ENCODE assay signal across 8 cellular contexts in genomic region chr3:177195941-177196472, GRCh38. TPM values are rescaled to one million over a fixed set of nuclear protein-coding genes. Genes with fewer than 3 reads are reported as not detected.
DNase-seq lines count a peak whose midpoint lies in the region; ATAC-seq, FAIRE-seq and TF ChIP-seq lines count a peak whose summit lies in the region.

No MANE protein-coding gene starts in this region.

- no peak for TF ChIP-seq POLR2A in NB4 (IDR thresholded peaks at IDR 0.05; ENCODE audit: extremely low read depth, insufficient read length)

- H3K4me1 Mint-ChIP-seq in astrocyte (ENCODE audit: low read depth, unreplicated experiment): peaks cover 25% of the 10 kb centered on the region

- H3K4me3 ChIP-seq in NB4 (ENCODE audit: low read depth, low read length) (peak overlapping the region; percentile 99), astrocyte (ENCODE audit: insufficient read depth, low read depth, low read length) (peak overlapping the region; percentile 92), subcutaneous abdominal adipose tissue (ENCODE audit: low read depth in 1 of 5, low read length in 5 of 5) (peak overlapping the region; percentile 77 to 98 (median 89))

- H2AFZ ChIP-seq in astrocyte (ENCODE audit: low read depth, low read length): no peak overlapping the region

- H3K27me3 ChIP-seq in astrocyte (ENCODE audit: insufficient read depth, low read length) (no peaks in the 10 kb centered on the region), layer of hippocampus (ENCODE audit: control insufficient read depth, insufficient read depth, low read length) (no peaks in the 10 kb centered on the region), subcutaneous abdominal adipose tissue (ENCODE audit: control insufficient read depth in 5 of 5, insufficient read depth in 4 of 5, low read length in 5 of 5) (no peaks in the 10 kb centered on the region)

- TF ChIP-seq CTCF in NB4 (IDR thresholded peaks at IDR 0.05; ENCODE audit: low read depth, low read length) (no peak), astrocyte (IDR thresholded peaks at IDR 0.05; ENCODE audit: insufficient read depth, low read depth, low read length) (no peak)

- peaks cover 3% of the 10 kb centered on the region for H3K36me3 Mint-ChIP-seq in astrocyte (ENCODE audit: low read depth, unreplicated experiment)

- H3K27ac Mint-ChIP-seq in astrocyte (ENCODE audit: unreplicated experiment): peak overlapping the region; percentile 97

- ATAC-seq in GM19035 (IDR thresholded peaks at IDR 0.05; ENCODE audit: unreplicated experiment): no peak
- ATAC-seq in GM21515 (IDR thresholded peaks at IDR 0.05; ENCODE audit: unreplicated experiment): no peak

- peaks cover 39% of the 10 kb centered on the region for H4K20me1 ChIP-seq in astrocyte (ENCODE audit: insufficient read depth, low read length)

- H3K79me2 ChIP-seq in astrocyte (ENCODE audit: insufficient read depth, low read length): peaks cover 58% of the 10 kb centered on the region

- peak overlapping the region; percentile 98 for H3K9ac ChIP-seq in astrocyte (ENCODE audit: low read length)
- H3K9ac ChIP-seq in subcutaneous abdominal adipose tissue (ENCODE audit: low read length in 5 of 5): peak overlapping the region; percentile 2 to 94 (median 78)

- peak overlapping the region; percentile 95 for H3K4me2 ChIP-seq in astrocyte (ENCODE audit: low read length)

- FAIRE-seq in astrocyte (lab: Jason Lieb, UNC): no peak

- H3K4me1 ChIP-seq in astrocyte (ENCODE audit: insufficient read depth, low read length) (peaks cover 28% of the 10 kb centered on the region), subcutaneous abdominal adipose tissue (ENCODE audit: control insufficient read depth in 5 of 5, insufficient read depth in 5 of 5, low read length in 5 of 5) (peaks cover 2 to 41% (median 35%) of the 10 kb centered on the region in 5 donors)

- no peaks in the 10 kb centered on the region for H3K27me3 Mint-ChIP-seq in astrocyte (ENCODE audit: low read depth, unreplicated experiment)

- H3K9me3 Mint-ChIP-seq in astrocyte (ENCODE audit: unreplicated experiment): peaks cover 2% of the 10 kb centered on the region

- peak; percentile 27 for DNase-seq in NCI-H748 (lab: John Stamatoyannopoulos, UW; ENCODE audit: unreplicated experiment)
- DNase-seq in NCI-H748 treated with DMSO at 0.1 percent for 48 hours (lab: John Stamatoyannopoulos, UW): no peak
- peak; percentile 69 for DNase-seq in NB4 (ENCODE audit: low read depth)
- DNase-seq in astrocyte (ENCODE audit: low read depth): no peak

- H3K36me3 ChIP-seq in astrocyte (ENCODE audit: insufficient read depth, low read length) (no peaks in the 10 kb centered on the region), subcutaneous abdominal adipose tissue (ENCODE audit: control insufficient read depth in 5 of 5, insufficient read depth in 5 of 5, low read length in 5 of 5) (no peaks in the 10 kb centered on the region)

- H3K4me3 Mint-ChIP-seq in astrocyte (ENCODE audit: unreplicated experiment): peak overlapping the region; percentile 98

- no peaks in the 10 kb centered on the region for H3K9me3 ChIP-seq in astrocyte (ENCODE audit: insufficient read depth, low read depth, low read length)
- no peaks in the 10 kb centered on the region for H3K9me3 ChIP-seq in subcutaneous abdominal adipose tissue (ENCODE audit: control insufficient read depth in 5 of 5, low read length in 5 of 5)

- H3K27ac ChIP-seq in astrocyte (ENCODE audit: low read depth, low read length): peak overlapping the region; percentile 95
- H3K27ac ChIP-seq in layer of hippocampus (ENCODE audit: low read depth, low read length): peak overlapping the region; percentile 90
- peak overlapping the region; percentile 99 for H3K27ac ChIP-seq in subcutaneous abdominal adipose tissue (ENCODE audit: low read depth, low read length)

RNA-seq across cellular contexts. Expression of gene TBL1XR1, which starts 1.3 kb away (rescaled TPM):
- 138 and 140 TPM in 2 replicates for total RNA-seq in astrocyte

Comparison
In these comparisons a context has a peak if more than half of its experiments do, and no peak if none do; other contexts are left out.
1. DNase-seq: peak in NCI-H748 (single experiment) and NB4 (single experiment); none in NCI-H748 treated with DMSO at 0.1 percent for 48 hours (single experiment) and astrocyte (single experiment).
2. Peak in every context shown above with its lines, with median percentiles within 50 percentile points of each other: H3K4me3 ChIP-seq and H3K27ac ChIP-seq.